8 cellular contexts compared by ENCODE assay signal in the genomic region with DNA sequence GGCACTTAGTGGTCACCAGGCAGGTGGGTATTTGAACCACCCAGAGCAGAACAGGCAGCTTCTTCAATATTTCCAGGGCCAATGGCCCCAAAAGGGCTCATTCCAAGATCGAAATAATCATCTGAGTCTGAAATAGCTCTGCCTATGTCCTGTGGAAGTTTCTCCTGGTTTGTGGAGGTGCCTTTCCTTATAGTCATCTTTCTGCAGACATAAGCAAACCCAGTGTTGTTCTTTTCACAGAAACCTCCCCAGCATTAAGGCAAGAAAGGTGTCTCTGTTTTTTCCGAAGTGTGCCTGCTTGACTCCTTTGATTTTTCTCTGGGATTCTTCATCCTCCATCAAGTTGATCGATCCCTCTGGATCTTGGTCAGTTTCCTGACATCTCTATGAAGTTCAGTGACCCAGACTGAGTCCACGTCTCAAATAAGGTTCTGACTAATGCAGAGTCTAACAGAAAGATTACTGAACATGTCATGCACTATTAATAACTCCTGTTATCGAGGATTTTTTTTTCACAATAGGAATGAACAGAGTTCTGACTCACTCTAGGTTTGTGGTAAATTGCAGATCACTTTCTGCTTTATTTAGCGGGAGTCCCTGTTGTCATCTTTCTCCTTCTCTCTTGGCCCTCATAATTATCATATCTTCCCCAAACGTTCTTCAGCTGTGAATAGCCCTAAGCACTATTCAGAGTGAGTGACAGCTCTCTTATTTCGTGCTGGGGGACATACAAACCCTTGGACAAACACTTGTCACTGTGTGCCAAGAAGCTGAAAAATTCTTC. TPM values are rescaled to one million over a fixed set of nuclear protein-coding genes. Genes with fewer than 3 reads are reported as not detected.
A peak's percentile ranks its signal among the peaks of the same experiment; 100 is the strongest.
DNase-seq lines count a peak whose midpoint lies in the region; ATAC-seq and TF ChIP-seq lines count a peak whose summit lies in the region.

No MANE protein-coding gene starts in this region.

- H3K36me3 ChIP-seq in tibial nerve, result peaks cover 0 to 2% (median 0%) of the 10 kb centered on the region in 3 donors

- no peaks in the 10 kb centered on the region for H3K27me3 ChIP-seq in right cardiac atrium (ENCODE audit: control insufficient read depth, insufficient read depth)
- H3K27me3 ChIP-seq in tibial nerve, result no peaks in the 10 kb centered on the region

- ATAC-seq in right cardiac atrium (peak; percentile 35 to 46), GM18858 (IDR thresholded peaks at IDR 0.05; ENCODE audit: unreplicated experiment) (no peak)

- no peaks in the 10 kb centered on the region for H3K9me3 ChIP-seq in right cardiac atrium (ENCODE audit: control insufficient read depth, low read length)
- H3K9me3 ChIP-seq in tibial nerve, result no peaks in the 10 kb centered on the region

- no peak for TF ChIP-seq POLR2A in tibial nerve (IDR thresholded peaks at IDR 0.05)

- no peaks in the 10 kb centered on the region; the same call in 1 of the 2 replicates for H3K36me3 Mint-ChIP-seq in HFFc6 (ENCODE audit: low read depth)

- peak overlapping the region; percentile 93 for H3K27ac Mint-ChIP-seq in HFFc6

- peak; percentile 92 for DNase-seq in ACHN
- DNase-seq in HFFc6, result peak; percentile 92
- no peak for DNase-seq in right cardiac atrium
- no peak for DNase-seq in tibial nerve (ENCODE audit: low spot score in 2 of 2)
- DNase-seq in NCI-H2029 treated with DMSO at 0.1 percent for 48 hours (lab: John Stamatoyannopoulos, UW), result no peak
- no peak for DNase-seq in SK-N-DZ (ENCODE audit: low spot score)

- intact Hi-C loops in right cardiac atrium (cut with DNase I), result no loop called here

- peak overlapping the region; percentile 91 for H3K4me3 Mint-ChIP-seq in HFFc6

- H3K27me3 Mint-ChIP-seq in HFFc6 (ENCODE audit: insufficient read depth), result peaks cover 3% of the 10 kb centered on the region

- TF ChIP-seq EP300 in tibial nerve (IDR thresholded peaks at IDR 0.05), result no peak

- 0 out of 2 replicates have a peak overlapping the region, but pooled peaks have one; percentile 16 for H3K4me3 ChIP-seq in WI38 (ENCODE audit: low read depth, low read length)
- H3K4me3 ChIP-seq in right cardiac atrium (ENCODE audit: low read length), result peak overlapping the region; percentile 66
- no peak overlapping the region for H3K4me3 ChIP-seq in tibial nerve

- 26% methylated on average over 8 of the region's 8 CpGs for WGBS in right cardiac atrium
- WGBS in tibial nerve, 2 donors, result 58 to 59% methylated on average over 8 of the region's 8 CpGs

- H3K9me3 Mint-ChIP-seq in HFFc6, result no peaks in the 10 kb centered on the region

- peaks cover 53% of the 10 kb centered on the region for H3K4me1 Mint-ChIP-seq in HFFc6 (ENCODE audit: low read depth)

- H3K4me1 ChIP-seq in right cardiac atrium (ENCODE audit: control insufficient read depth, insufficient read depth, low read length), result peaks cover 6% of the 10 kb centered on the region
- peaks cover 0 to 47% (median 29%) of the 10 kb centered on the region in 4 donors for H3K4me1 ChIP-seq in tibial nerve

- in situ Hi-C loops in ACHN (cut with HindIII; ENCODE audit: low pct_ligation_motif_present, low pct_unique_long_range_greater_than_20kb, low sequenced_read_pairs), result no loop called here

- peak overlapping the region; percentile 84 for H3K27ac ChIP-seq in right cardiac atrium (ENCODE audit: low read length)
- H3K27ac ChIP-seq in tibial nerve, result peak overlapping the region; percentile 86 to 94 (median 90)

- no peak for TF ChIP-seq CTCF in HFFc6 (IDR thresholded peaks at IDR 0.05)
- no peak for TF ChIP-seq CTCF in WI38 (IDR thresholded peaks at IDR 0.05; ENCODE audit: low read depth, low read length)
- no peak for TF ChIP-seq CTCF in tibial nerve (IDR thresholded peaks at IDR 0.05)

RNA-seq across cellular contexts. Expression of a gene that starts 1.5 kb away (rescaled TPM):
- total RNA-seq in HFFc6 (2021; fragmentation: NEBNext Ultra II Directional; extraction: Animal tissue kit (Norgen Biotek cat#: 25700)), result not detected
- total RNA-seq in right cardiac atrium (not detected), tibial nerve (not detected)
- not detected for polyA plus RNA-seq in right cardiac atrium
- not detected in 2 replicates for polyA plus RNA-seq in SK-N-DZ (2014; cell fraction: cytosol; rRNA removed)
- not detected in 2 replicates for polyA plus RNA-seq in SK-N-DZ (2014; cell fraction: nucleus; rRNA removed)

RNA-seq across cellular contexts. Expression of a gene that starts 1.7 kb away (rescaled TPM):
- 10 to 100 TPM; 39.0 to 63.9 (median 49.9) TPM for total RNA-seq in HFFc6 (2021; fragmentation: NEBNext Ultra II Directional; extraction: Animal tissue kit (Norgen Biotek cat#: 25700))
- total RNA-seq in right cardiac atrium (10 to 100 TPM; 37.0 to 42.3 (median 39.3) TPM), tibial nerve (10 to 100 TPM; 45.7 to 88.2 (median 72.3) TPM)
- polyA plus RNA-seq in right cardiac atrium, result 46.6 TPM
- 23.9 and 33.0 TPM in 2 replicates for polyA plus RNA-seq in SK-N-DZ (2014; cell fraction: cytosol; rRNA removed)
- polyA plus RNA-seq in SK-N-DZ (2014; cell fraction: nucleus; rRNA removed), result 23.2 and 24.6 TPM in 2 replicates

RNA-seq across cellular contexts. Expression of a gene that starts 10.6 kb away (rescaled TPM):
- 1 to 10 TPM; 1.4 to 3.1 (median 2.3) TPM for total RNA-seq in HFFc6 (2021; fragmentation: NEBNext Ultra II Directional; extraction: Animal tissue kit (Norgen Biotek cat#: 25700))
- total RNA-seq in right cardiac atrium (1 to 10 TPM; 1.9 to 2.9 (median 2.4) TPM), tibial nerve (10 to 100 TPM in 3 of 4 donors, 1 to 10 TPM in 1; 8.1 to 21.2 (median 16.8) TPM)
- polyA plus RNA-seq in right cardiac atrium, result 1.8 TPM
- 0.80 and 1.2 TPM in 2 replicates for polyA plus RNA-seq in SK-N-DZ (2014; cell fraction: cytosol; rRNA removed)
- 21.5 and 38.6 TPM in 2 replicates for polyA plus RNA-seq in SK-N-DZ (2014; cell fraction: nucleus; rRNA removed)

RNA-seq across cellular contexts. Expression of a gene that starts 33.7 kb away (rescaled TPM):
- under 1 TPM; 0.11 to 0.43 (median 0.36) TPM for total RNA-seq in HFFc6 (2021; fragmentation: NEBNext Ultra II Directional; extraction: Animal tissue kit (Norgen Biotek cat#: 25700))
- total RNA-seq in right cardiac atrium (under 1 TPM in 3 of 4 donors, not detected in 1; 0.29 to 0.97 (median 0.53) TPM), tibial nerve (under 1 TPM in 1 of 4 donors, not detected in 3; 0.20 TPM)
- not detected for polyA plus RNA-seq in right cardiac atrium
- polyA plus RNA-seq in SK-N-DZ (2014; cell fraction: cytosol; rRNA removed), result not detected in 2 replicates
- not detected in 2 replicates for polyA plus RNA-seq in SK-N-DZ (2014; cell fraction: nucleus; rRNA removed)

RNA-seq across cellular contexts. Expression of a gene that starts 51.5 kb away (rescaled TPM):
- 100 to 1,000 TPM; 143 to 169 (median 160) TPM for total RNA-seq in HFFc6 (2021; fragmentation: NEBNext Ultra II Directional; extraction: Animal tissue kit (Norgen Biotek cat#: 25700))
- total RNA-seq in right cardiac atrium (10 to 100 TPM; 80.0 to 83.1 (median 81.1) TPM), tibial nerve (100 to 1,000 TPM in 1 of 4 donors, 10 to 100 TPM in 3; 64.7 to 109 (median 72.1) TPM)
- 85.8 TPM for polyA plus RNA-seq in right cardiac atrium
- polyA plus RNA-seq in SK-N-DZ (2014; cell fraction: cytosol; rRNA removed), result 214 and 237 TPM in 2 replicates
- polyA plus RNA-seq in SK-N-DZ (2014; cell fraction: nucleus; rRNA removed), result 148 and 168 TPM in 2 replicates

Comparison
In these comparisons a context has a peak if more than half of its experiments do, and no peak if none do; other contexts are left out.
1. DNase-seq: peak in ACHN (single experiment) and HFFc6 (single experiment); none in right cardiac atrium (0 of 3), tibial nerve (0 of 2), NCI-H2029 treated with DMSO at 0.1 percent for 48 hours (single experiment) and SK-N-DZ (single experiment).
2. H3K4me3 ChIP-seq: peak in WI38 (single experiment) and right cardiac atrium (single experiment); none in tibial nerve (0 of 4).